ENCODE assay signal across 9 cellular contexts in genomic region chr19:46015080-46015960, GRCh38. TPM values are rescaled to one million over a fixed set of nuclear protein-coding genes. Genes with fewer than 3 reads are reported as not detected.
A peak's percentile ranks its signal among the peaks of the same experiment; 100 is the strongest.
DNase-seq lines count a peak whose midpoint lies in the region; TF ChIP-seq lines count a peak whose summit lies in the region.
"Had no signal": no experiment of that assay in that cellular context is flagged by ENCODE, and none has a peak within 500 bp of the region (broad histone marks: within the 10 kb centered on the region; RNA-seq: fewer than 3 reads in every experiment).

No MANE protein-coding gene starts in this region.

- peaks cover 7 to 9% (median 9%) of the 10 kb centered on the region in 3 donors for H3K4me1 Mint-ChIP-seq in IgD-negative memory B cell

- peak overlapping the region in 1 of 2 donors; percentile 25 for H3K27ac ChIP-seq in breast epithelium
- H3K27ac ChIP-seq: epithelial cell of prostate had no signal

- DNase-seq in AG10803 (ENCODE audit: low read depth) (peak; percentile 23), breast epithelium (ENCODE audit: low spot score in 2 of 2) (peak; percentile 67 to 71), kidney tubule cell (ENCODE audit: low spot score) (peak; percentile 82), NOMO-1 treated with dmso at 0.1 percent for 144 hours (lab: John Stamatoyannopoulos, UW; ENCODE audit: unreplicated experiment) (no peak), hippocampal formation (lab: John Stamatoyannopoulos, UW) (no peak)
- DNase-seq in activated CD4-positive, CD25-positive, alpha-beta regulatory T cell treated with anti-CD3 and anti-CD28 coated beads, Interleukin-2, amount 50 U/mL, for 16 hours (ENCODE audit: low read depth, low spot score) = peak; percentile 29
- DNase-seq in stimulated activated CD4-positive, alpha-beta T cell treated with anti-CD3 and anti-CD28 coated beads, Interleukin-4, amount 100 ng/mL, for 48 hours (ENCODE audit: low read depth in 2 of 2) = peak; percentile 54 to 65

- H3K4me3 Mint-ChIP-seq in IgD-negative memory B cell = peak overlapping the region; percentile 14 to 92 (median 68)

- no peaks in the 10 kb centered on the region for H3K9me3 ChIP-seq in breast epithelium

- H3K36me3 Mint-ChIP-seq in IgD-negative memory B cell = peaks cover 3% of the 10 kb centered on the region

- no peak for TF ChIP-seq POLR2A in breast epithelium (IDR thresholded peaks at IDR 0.05)

- no peak overlapping the region for H3K27ac Mint-ChIP-seq in IgD-negative memory B cell

- peaks cover 0 to 3% of the 10 kb centered on the region in 2 donors for H3K27me3 ChIP-seq in breast epithelium

- H3K36me3 ChIP-seq in breast epithelium = no peaks in the 10 kb centered on the region

- no peaks in the 10 kb centered on the region for H3K9me3 Mint-ChIP-seq in IgD-negative memory B cell

- intact Hi-C loops in breast epithelium (cut with DNase I; ENCODE audit: low total_unique reads) = no loop called here

- no peak overlapping the region; the same call in 1 of the 2 replicates for H3K4me3 ChIP-seq in AG10803 (ENCODE audit: low read length)
- H3K4me3 ChIP-seq in breast epithelium = peak overlapping the region; percentile 51 to 69 (median 63)

- peaks cover 8% of the 10 kb centered on the region for H3K27me3 Mint-ChIP-seq in IgD-negative memory B cell

- TF ChIP-seq CTCF in AG10803 (conservative IDR thresholded peaks at IDR 0.05; ENCODE audit: low read length) = no peak
- no peak for TF ChIP-seq CTCF in breast epithelium (IDR thresholded peaks at IDR 0.05)

- H3K4me1 ChIP-seq in breast epithelium = peaks cover 0 to 3% of the 10 kb centered on the region in 2 donors

RNA-seq across cellular contexts. Expression of gene PGLYRP1, which starts 7.5 kb away (rescaled TPM):
- polyA plus RNA-seq in IgD-negative memory B cell = not detected
- not detected for total RNA-seq in breast epithelium

RNA-seq across cellular contexts. Expression of gene CCDC61, which starts 20.1 kb away (rescaled TPM):
- 8.7 TPM for polyA plus RNA-seq in IgD-negative memory B cell
- 1 to 10 TPM; 7.0 to 8.8 (median 8.3) TPM for total RNA-seq in breast epithelium

RNA-seq across cellular contexts. Expression of gene IGFL4, which starts 25.5 kb away (rescaled TPM):
- polyA plus RNA-seq in IgD-negative memory B cell = not detected
- total RNA-seq in breast epithelium = not detected

RNA-seq across cellular contexts. Expression of gene NOVA2, which starts 41.7 kb away (rescaled TPM):
- polyA plus RNA-seq in IgD-negative memory B cell = not detected
- 1 to 10 TPM in 2 of 3 donors, under 1 TPM in 1; 0.59 to 3.6 (median 1.1) TPM for total RNA-seq in breast epithelium

Comparison
In these comparisons a context has a peak if more than half of its experiments do, and no peak if none do; other contexts are left out.
1. DNase-seq: peak in AG10803 (single experiment), activated CD4-positive, CD25-positive, alpha-beta regulatory T cell treated with anti-CD3 and anti-CD28 coated beads, Interleukin-2, amount 50 U/mL, for 16 hours (single experiment), breast epithelium (2 of 2), kidney tubule cell (single experiment) and stimulated activated CD4-positive, alpha-beta T cell treated with anti-CD3 and anti-CD28 coated beads, Interleukin-4, amount 100 ng/mL, for 48 hours (2 of 2); none in NOMO-1 treated with dmso at 0.1 percent for 144 hours (single experiment) and hippocampal formation (0 of 2).